38 cellular contexts compared by ENCODE assay signal in genomic region chr1:108886292-108886691, GRCh38. TPM values are rescaled to one million over a fixed set of nuclear protein-coding genes. Genes with fewer than 3 reads are reported as not detected.
"Had no signal": no experiment of that assay in that cellular context is flagged by ENCODE, and none has a peak within 500 bp of the region (broad histone marks: within the 10 kb centered on the region; RNA-seq: fewer than 3 reads in every experiment).

No MANE protein-coding gene starts in this region.

- H3K4me2 ChIP-seq: SK-N-SH had no signal

- H3K27me3 ChIP-seq: ascending aorta, cardiac muscle cell, MG63, Peyer's patch, SJSA1 had no signal

- H3K36me3 Mint-ChIP-seq: activated naive CD4-positive, alpha-beta T cell treated with anti-CD3 and anti-CD28 coated beads, Interleukin-2, amount 50 U/mL, for 24 hours had no signal

- H3K9ac ChIP-seq: SK-N-SH had no signal

- H3K4me1 Mint-ChIP-seq: activated naive CD4-positive, alpha-beta T cell treated with anti-CD3 and anti-CD28 coated beads, Interleukin-2, amount 50 U/mL, for 24 hours; activated T-helper 17 cell treated with anti-CD3 and anti-CD28 coated beads, Interleukin-2, amount 50 U/mL, for 72 hours; central memory CD8-positive, alpha-beta T cell had no signal

- H3K27ac ChIP-seq: ascending aorta, cardiac muscle cell, Peyer's patch, SJSA1, VCaP had no signal

- H3K27me3 Mint-ChIP-seq: activated CD4-positive, alpha-beta T cell treated with anti-CD3 and anti-CD28 coated beads, Interleukin-2, amount 10 ng/mL, durations not matched to agents 24 days and 14 days; activated T-helper 17 cell treated with anti-CD3 and anti-CD28 coated beads, Interleukin-2, amount 50 U/mL, for 72 hours; central memory CD8-positive, alpha-beta T cell had no signal

- H3K9me3 Mint-ChIP-seq: activated CD4-positive, alpha-beta T cell treated with anti-CD3 and anti-CD28 coated beads, Interleukin-2, amount 10 ng/mL, durations not matched to agents 24 days and 14 days; activated CD8-positive, alpha-beta T cell treated with anti-CD3 and anti-CD28 coated beads for 36 hours; activated naive CD4-positive, alpha-beta T cell treated with anti-CD3 and anti-CD28 coated beads, Interleukin-2, amount 50 U/mL, for 24 hours; activated naive CD8-positive, alpha-beta T cell treated with anti-CD3 and anti-CD28 coated beads, Interleukin-2, amount 10 ng/mL, durations not matched to agents 7 days and 5 days; activated T-cell treated with anti-CD3 and anti-CD28 coated beads, Interleukin-2, amount 50 U/mL, for 72 hours; activated T-helper 17 cell treated with anti-CD3 and anti-CD28 coated beads, Interleukin-2, amount 50 U/mL, for 72 hours; central memory CD8-positive, alpha-beta T cell had no signal

- H3K4me1 ChIP-seq: ascending aorta, Peyer's patch had no signal

- DNase-seq: activated CD4-positive, alpha-beta T cell treated with anti-CD3 and anti-CD28 coated beads for 1 hour; activated CD4-positive, alpha-beta T cell treated with anti-CD3 and anti-CD28 coated beads, Interleukin-2, amount 10 ng/mL, durations not matched to agents 24 days and 14 days; activated CD4-positive, alpha-beta T cell treated with anti-CD3 and anti-CD28 coated beads, Interleukin-2, amount 50 U/mL, for 4 hours; activated CD4-positive, CD25-positive, alpha-beta regulatory T cell; activated CD8-positive, alpha-beta T cell treated with anti-CD3 and anti-CD28 coated beads for 36 hours; activated effector memory CD4-positive, alpha-beta T cell treated with anti-CD3 and anti-CD28 coated beads, Interleukin-2, amount 50 U/mL, for 16 hours; activated naive CD4-positive, alpha-beta T cell; activated naive CD8-positive, alpha-beta T cell treated with anti-CD3 and anti-CD28 coated beads, Interleukin-2, amount 10 ng/mL, durations not matched to agents 7 days and 5 days; activated T-cell treated with anti-CD3 and anti-CD28 coated beads, Interleukin-2, amount 50 U/mL, for 1 hour; activated T-cell treated with anti-CD3 and anti-CD28 coated beads, Interleukin-2, amount 50 U/mL, for 72 hours; amygdala; Kasumi-1; KBM-7; MG63; NCI-H1048; NCI-H1105 treated with DMSO at 0.1 percent for 48 hours; NCI-H1436; NCI-H1694; NCI-H1930; NCI-H2081 treated with DMSO at 0.1 percent for 48 hours; NCI-H510A treated with DMSO at 0.1 percent for 48 hours; NCI-H526 treated with DMSO at 0.1 percent for 48 hours; NK-92 treated with Interleukin-12 subunit alpha and Interleukin-12 subunit beta, amount 100 ng/mL, for 24 hours; PC-3; Peyer's patch; RPMI8226; SHP77 treated with DMSO at 0.1 percent for 48 hours; SK-N-SH; T-helper 2 cell; T-helper 9 cell had no signal

- H3K4me3 ChIP-seq: ascending aorta, cardiac muscle cell, MG63, Peyer's patch, SJSA1 had no signal

- H3K9me3 ChIP-seq: ascending aorta, MG63, Peyer's patch, SJSA1, SK-N-SH had no signal

- H3K4me3 Mint-ChIP-seq: activated CD4-positive, alpha-beta T cell treated with anti-CD3 and anti-CD28 coated beads, Interleukin-2, amount 10 ng/mL, durations not matched to agents 24 days and 14 days; activated CD8-positive, alpha-beta T cell treated with anti-CD3 and anti-CD28 coated beads for 36 hours; activated naive CD4-positive, alpha-beta T cell treated with anti-CD3 and anti-CD28 coated beads, Interleukin-2, amount 50 U/mL, for 24 hours; activated naive CD8-positive, alpha-beta T cell treated with anti-CD3 and anti-CD28 coated beads, Interleukin-2, amount 10 ng/mL, durations not matched to agents 7 days and 5 days; activated T-cell treated with anti-CD3 and anti-CD28 coated beads, Interleukin-2, amount 50 U/mL, for 72 hours; activated T-helper 17 cell treated with anti-CD3 and anti-CD28 coated beads, Interleukin-2, amount 50 U/mL, for 72 hours; central memory CD8-positive, alpha-beta T cell had no signal

- H3K27ac Mint-ChIP-seq: activated CD4-positive, alpha-beta T cell treated with anti-CD3 and anti-CD28 coated beads, Interleukin-2, amount 10 ng/mL, durations not matched to agents 24 days and 14 days; activated CD8-positive, alpha-beta T cell treated with anti-CD3 and anti-CD28 coated beads for 36 hours; activated naive CD4-positive, alpha-beta T cell treated with anti-CD3 and anti-CD28 coated beads, Interleukin-2, amount 50 U/mL, for 24 hours; activated naive CD8-positive, alpha-beta T cell treated with anti-CD3 and anti-CD28 coated beads, Interleukin-2, amount 10 ng/mL, durations not matched to agents 7 days and 5 days; activated T-cell treated with anti-CD3 and anti-CD28 coated beads, Interleukin-2, amount 50 U/mL, for 72 hours; activated T-helper 17 cell treated with anti-CD3 and anti-CD28 coated beads, Interleukin-2, amount 50 U/mL, for 72 hours had no signal

- H3K36me3 ChIP-seq: ascending aorta, cardiac muscle cell had no signal

- ATAC-seq: activated CD8-positive, alpha-beta T cell treated with anti-CD3 and anti-CD28 coated beads for 36 hours; activated T-cell treated with anti-CD3 and anti-CD28 coated beads, Interleukin-2, amount 50 U/mL, for 72 hours; activated T-helper 17 cell treated with anti-CD3 and anti-CD28 coated beads, Interleukin-2, amount 50 U/mL, for 72 hours; PC-3 had no signal

RNA-seq across cellular contexts. Expression of gene AKNAD1, which starts 29.4 kb away (rescaled TPM):
- total RNA-seq: activated CD4-positive, alpha-beta T cell treated with anti-CD3 and anti-CD28 coated beads, Interleukin-2, amount 10 ng/mL, durations not matched to agents 24 days and 14 days; activated CD8-positive, alpha-beta memory T cell treated with anti-CD3 and anti-CD28 coated beads for 36 hours; activated CD8-positive, alpha-beta T cell treated with anti-CD3 and anti-CD28 coated beads for 36 hours; activated naive CD8-positive, alpha-beta T cell treated with anti-CD3 and anti-CD28 coated beads, Interleukin-2, amount 10 ng/mL, durations not matched to agents 7 days and 5 days; activated T-cell treated with anti-CD3 and anti-CD28 coated beads, Interleukin-2, amount 50 U/mL, for 72 hours; activated T-helper 17 cell treated with anti-CD3 and anti-CD28 coated beads, Interleukin-2, amount 50 U/mL, for 72 hours; ascending aorta; cardiac muscle cell; Peyer's patch had no signal
- polyA plus RNA-seq: cardiac muscle cell had no signal
